ENCODE assay signal across 9 cellular contexts in genomic region chr20:57395111-57395959, GRCh38. TPM values are rescaled to one million over a fixed set of nuclear protein-coding genes. Genes with fewer than 3 reads are reported as not detected.
A peak's percentile ranks its signal among the peaks of the same experiment; 100 is the strongest.
DNase-seq lines count a peak whose midpoint lies in the region; ATAC-seq and TF ChIP-seq lines count a peak whose summit lies in the region.
"Had no signal": no experiment of that assay in that cellular context is flagged by ENCODE, and none has a peak within 500 bp of the region (broad histone marks: within the 10 kb centered on the region; RNA-seq: fewer than 3 reads in every experiment).

No MANE protein-coding gene starts in this region.

- H3K4me3 ChIP-seq in CD4-positive, alpha-beta memory T cell (ENCODE audit: low read length in 2 of 2) = no peak overlapping the region
- H3K4me3 ChIP-seq: SK-N-MC had no signal

- DNase-seq in CD4-positive, alpha-beta memory T cell = no peak
- DNase-seq in activated B cell treated with CpG ODN at 0.5 μM for 24 hours (no peak), globus pallidus (ENCODE audit: low spot score) (peak; percentile 99), nucleus accumbens (lab: John Stamatoyannopoulos, UW) (peak; percentile 39 to 98 (median 93)), type B pancreatic cell (ENCODE audit: extremely low spot score, unreplicated experiment) (no peak), Calu3 (no peak)

- H3K36me3 Mint-ChIP-seq in CD4-positive, alpha-beta memory T cell = peaks cover 55 to 78% of the 10 kb centered on the region in 2 donors
- peaks cover 70% of the 10 kb centered on the region for H3K36me3 Mint-ChIP-seq in activated B cell treated with CpG ODN at 0.5 μM for 24 hours (ENCODE audit: low read depth)
- peaks cover 12% of the 10 kb centered on the region for H3K36me3 Mint-ChIP-seq in type B pancreatic cell
- peaks cover 38% of the 10 kb centered on the region for H3K36me3 Mint-ChIP-seq in Calu3 (ENCODE audit: insufficient read depth, unreplicated experiment)

- H3K27ac Mint-ChIP-seq in CD4-positive, alpha-beta memory T cell = peak overlapping the region; percentile 86 to 100 (median 98)
- H3K27ac Mint-ChIP-seq in activated B cell treated with CpG ODN at 0.5 μM for 24 hours (peak overlapping the region; percentile 46), type B pancreatic cell (no peak overlapping the region), Calu3 (ENCODE audit: unreplicated experiment) (no peak overlapping the region)

- no TSS peak for BruUV-seq in Calu3 (replicated peaks; lab: Mats Ljungman, UMichigan)

- ATAC-seq in activated B cell treated with CpG ODN at 0.5 μM for 24 hours (ENCODE audit: low read depth) (no peak), HG02938 (IDR thresholded peaks at IDR 0.05; ENCODE audit: unreplicated experiment) (no peak), GM18858 (IDR thresholded peaks at IDR 0.05; ENCODE audit: unreplicated experiment) (no peak)

- no peaks in the 10 kb centered on the region for H3K27me3 ChIP-seq in CD4-positive, alpha-beta memory T cell (ENCODE audit: insufficient read depth, low read length)

- H3K4me1 ChIP-seq in CD4-positive, alpha-beta memory T cell (ENCODE audit: insufficient read depth, low read length) = peaks cover 78% of the 10 kb centered on the region

- POLR2A ChIA-PET in CD4-positive, alpha-beta memory T cell (lab: Charles Lee; ENCODE audit: partially characterized antibody) = interaction anchor here (0.9 to 9.7 kb wide), 4 partner anchors 6 to 225 kb away, joined by 4 to 150 read pairs (median 112); partner anchors contain the start of genes RBM38 and ZBP1
- POLR2A ChIA-PET in activated B cell treated with CpG ODN at 0.5 μM for 24 hours (lab: Charles Lee) = interaction anchor here (1.4 to 7.3 kb wide), 3 partner anchors 37 to 86 kb away, joined by 3 to 112 read pairs (median 5); no protein-coding TSS in a partner anchor

- intact Hi-C loops in CD4-positive, alpha-beta memory T cell (cut with micrococcal nuclease) = loop anchor here (10.0 kb wide), 4 partner anchors 981 to 1639 kb away; partner anchors contain the start of genes ATP5F1E, CASS4 and STX16
- intact Hi-C loops in activated B cell treated with CpG ODN at 0.5 μM for 24 hours (cut with micrococcal nuclease) (loop anchor here (10.0 kb wide), 2 partner anchors 1729 to 1769 kb away; partner anchors contain the start of gene ZNF831), Calu3 (cut with micrococcal nuclease; ENCODE audit: unreplicated experiment) (no loop called here)

- peaks cover 48% of the 10 kb centered on the region for H3K36me3 ChIP-seq in CD4-positive, alpha-beta memory T cell (ENCODE audit: insufficient read depth, low read length)

- H3K9me3 ChIP-seq in CD4-positive, alpha-beta memory T cell (ENCODE audit: control insufficient read depth in 1 of 2, low read length in 2 of 2) = no peaks in the 10 kb centered on the region

- H3K27ac ChIP-seq in CD4-positive, alpha-beta memory T cell (ENCODE audit: low read depth, low read length) = peak overlapping the region; percentile 90
- H3K27ac ChIP-seq: SK-N-MC had no signal

- TF ChIP-seq CTCF in activated B cell treated with CpG ODN at 0.5 μM for 24 hours (IDR thresholded peaks at IDR 0.05) = no peak
- no peak for TF ChIP-seq CTCF in type B pancreatic cell (conservative IDR thresholded peaks at IDR 0.05)
- TF ChIP-seq CTCF in Calu3 (IDR thresholded peaks at IDR 0.05; ENCODE audit: unreplicated experiment) = no peak

- CTCF ChIA-PET in CD4-positive, alpha-beta memory T cell (lab: Charles Lee; ENCODE audit: partially characterized antibody) = interaction anchor here (5.6 to 7.7 kb wide), 2 partner anchors 14 to 15 kb away, joined by 31 to 45 read pairs; no protein-coding TSS in a partner anchor
- CTCF ChIA-PET in activated B cell treated with CpG ODN at 0.5 μM for 24 hours (lab: Charles Lee) (no interaction called here), Calu3 (lab: Charles Lee) (interaction anchor here (0.6 kb wide), 1 partner anchor 1900 kb away, joined by 3 read pairs; no protein-coding TSS in a partner anchor)

- H3K4me3 Mint-ChIP-seq in CD4-positive, alpha-beta memory T cell = peak overlapping the region in 6 of 8 donors; percentile 6 to 100 (median 59)
- H3K4me3 Mint-ChIP-seq in activated B cell treated with CpG ODN at 0.5 μM for 24 hours (peak overlapping the region; percentile 19), type B pancreatic cell (no peak overlapping the region), Calu3 (ENCODE audit: low read depth, unreplicated experiment) (no peak overlapping the region)

- peaks cover 0 to 3% of the 10 kb centered on the region in 2 donors for H3K27me3 Mint-ChIP-seq in CD4-positive, alpha-beta memory T cell
- H3K27me3 Mint-ChIP-seq in activated B cell treated with CpG ODN at 0.5 μM for 24 hours = no peaks in the 10 kb centered on the region
- no peaks in the 10 kb centered on the region for H3K27me3 Mint-ChIP-seq in type B pancreatic cell
- H3K27me3 Mint-ChIP-seq in Calu3 (ENCODE audit: unreplicated experiment) = no peaks in the 10 kb centered on the region

- peaks cover 49 to 86% (median 65%) of the 10 kb centered on the region in 4 donors for H3K4me1 Mint-ChIP-seq in CD4-positive, alpha-beta memory T cell
- peaks cover 87% of the 10 kb centered on the region for H3K4me1 Mint-ChIP-seq in activated B cell treated with CpG ODN at 0.5 μM for 24 hours
- H3K4me1 Mint-ChIP-seq in type B pancreatic cell (ENCODE audit: unreplicated experiment) = peaks cover 41% of the 10 kb centered on the region
- no peaks in the 10 kb centered on the region for H3K4me1 Mint-ChIP-seq in Calu3 (ENCODE audit: low read depth, unreplicated experiment)

- peaks cover 0 to 9% (median 0%) of the 10 kb centered on the region in 8 donors for H3K9me3 Mint-ChIP-seq in CD4-positive, alpha-beta memory T cell
- H3K9me3 Mint-ChIP-seq in activated B cell treated with CpG ODN at 0.5 μM for 24 hours (no peaks in the 10 kb centered on the region), type B pancreatic cell (no peaks in the 10 kb centered on the region), Calu3 (ENCODE audit: low read depth, unreplicated experiment) (no peaks in the 10 kb centered on the region)

RNA-seq across cellular contexts. Expression of gene RBM38, which starts 4.1 kb away (rescaled TPM):
- 10 to 100 TPM; 76.0 to 79.6 TPM for total RNA-seq in CD4-positive, alpha-beta memory T cell
- polyA plus RNA-seq in CD4-positive, alpha-beta memory T cell = 10 to 100 TPM; 33.1 to 97.8 TPM
- total RNA-seq in activated B cell treated with CpG ODN at 0.5 μM for 24 hours (69.6 and 70.7 TPM in 2 replicates), type B pancreatic cell (ENCODE audit: low replicate concordance) (15.2 and 26.5 TPM in 2 replicates), Calu3 (2022) (29.5 and 32.0 TPM in 2 replicates)

RNA-seq across cellular contexts. Expression of gene RAE1, which starts 44.3 kb away (rescaled TPM):
- total RNA-seq in CD4-positive, alpha-beta memory T cell = 10 to 100 TPM; 30.9 to 33.8 TPM
- 10 to 100 TPM; 31.7 to 43.9 TPM for polyA plus RNA-seq in CD4-positive, alpha-beta memory T cell
- total RNA-seq in activated B cell treated with CpG ODN at 0.5 μM for 24 hours (35.7 and 36.6 TPM in 2 replicates), type B pancreatic cell (ENCODE audit: low replicate concordance) (38.2 and 46.5 TPM in 2 replicates), Calu3 (2022) (59.5 and 64.1 TPM in 2 replicates)

Comparison
In these comparisons a context has a peak if more than half of its experiments do, and no peak if none do; other contexts are left out.
1. DNase-seq: peak in globus pallidus (single experiment) and nucleus accumbens (56 of 56); none in CD4-positive, alpha-beta memory T cell (0 of 5), activated B cell treated with CpG ODN at 0.5 μM for 24 hours (single experiment), type B pancreatic cell (single experiment) and Calu3 (single experiment).
2. H3K27ac Mint-ChIP-seq: peak in CD4-positive, alpha-beta memory T cell (7 of 7) and activated B cell treated with CpG ODN at 0.5 μM for 24 hours (single experiment); none in type B pancreatic cell (single experiment) and Calu3 (single experiment).
3. H3K4me3 Mint-ChIP-seq: peak in CD4-positive, alpha-beta memory T cell (6 of 8) and activated B cell treated with CpG ODN at 0.5 μM for 24 hours (single experiment); none in type B pancreatic cell (single experiment) and Calu3 (single experiment).